ENCODE assay signal across 8 cellular contexts in genomic region chr11:95231881-95232605, GRCh38. TPM values are rescaled to one million over a fixed set of nuclear protein-coding genes. Genes with fewer than 3 reads are reported as not detected.
A peak's percentile ranks its signal among the peaks of the same experiment; 100 is the strongest.
DNase-seq lines count a peak whose midpoint lies in the region; ATAC-seq, FAIRE-seq and TF ChIP-seq lines count a peak whose summit lies in the region.

No MANE protein-coding gene starts in this region.

- peak overlapping the region; percentile 99 for H3K4me2 ChIP-seq in GM12878 (ENCODE audit: control insufficient read depth, insufficient read depth)

- in situ Hi-C loops in GM12878 (cut with MboI): no loop called here

- H3K36me3 ChIP-seq in GM12878 (ENCODE audit: control insufficient read depth in 2 of 2, insufficient read depth in 2 of 2, low read length in 1 of 2): no peaks in the 10 kb centered on the region
- no peaks in the 10 kb centered on the region for H3K36me3 ChIP-seq in iPS-18a (ENCODE audit: control insufficient read depth, low read depth, low read length)
- H3K36me3 ChIP-seq in sigmoid colon: no peaks in the 10 kb centered on the region

- intact Hi-C loops in GM12878 (cut with micrococcal nuclease; ENCODE audit: unreplicated experiment): loop anchor here (1.0 to 5.0 kb wide), 7 partner anchors 17 to 550 kb away; no protein-coding TSS in a partner anchor
- intact Hi-C loops in sigmoid colon (cut with DNase I): loop anchor here (1.0 to 5.0 kb wide), 6 partner anchors 50 to 470 kb away; partner anchors contain the start of gene SRSF8

- H3K9ac ChIP-seq in GM12878 (ENCODE audit: control insufficient read depth, insufficient read depth, low read length) (peak overlapping the region; percentile 29; the same call in 1 of the 2 replicates), iPS-18a (ENCODE audit: low read length) (peak overlapping the region; percentile 66)

- H3K27me3 ChIP-seq in GM12878 (replicated peaks in 1 of 2; ENCODE audit: control insufficient read depth in 2 of 2, insufficient read depth in 2 of 2, low read length in 1 of 2): peaks cover 0 to 27% of the 10 kb centered on the region in 2 experiments; a peak in 2 of 4 replicates
- H3K27me3 ChIP-seq in iPS-18a (ENCODE audit: control insufficient read depth, insufficient read depth, low read length): peaks cover 16% of the 10 kb centered on the region
- peaks cover 0 to 3% (median 0%) of the 10 kb centered on the region in 3 donors for H3K27me3 ChIP-seq in sigmoid colon

- H3K4me3 ChIP-seq in AG09309 (ENCODE audit: control insufficient read depth, low read depth, low read length): peak overlapping the region; percentile 23
- peak overlapping the region; percentile 54 for H3K4me3 ChIP-seq in Jurkat, Clone E6-1 (ENCODE audit: low read length)
- peak overlapping the region; percentile 53 for H3K4me3 ChIP-seq in GM12878
- peak overlapping the region; percentile 65 for H3K4me3 ChIP-seq in iPS-18a (ENCODE audit: low read length)
- peak overlapping the region; percentile 26 to 85 (median 70) for H3K4me3 ChIP-seq in sigmoid colon

- RAD21 ChIA-PET in GM12878 (lab: Charles Lee; ENCODE audit: unreplicated experiment): interaction anchor here (0.6 to 5.4 kb wide), 57 partner anchors 9 to 531 kb away, joined by 3 to 195 read pairs (median 4); partner anchors contain the start of gene SRSF8

- peaks cover 8% of the 10 kb centered on the region for H3K4me1 ChIP-seq in GM12878 (ENCODE audit: control insufficient read depth, insufficient read depth, low read length)
- peaks cover 43% of the 10 kb centered on the region for H3K4me1 ChIP-seq in iPS-18a (ENCODE audit: control insufficient read depth, low read depth, low read length)
- H3K4me1 ChIP-seq in sigmoid colon: peaks cover 0 to 21% (median 13%) of the 10 kb centered on the region in 4 donors

- TSS peak; percentile 97 for BruUV-seq in GM12878 (replicated peaks; lab: Mats Ljungman, UMichigan)

- peak; percentile 18; the same call in 1 of the 2 replicates for TF ChIP-seq RAD21 in GM12878 (IDR thresholded peaks at IDR 0.05; ENCODE audit: insufficient read depth, low read depth, low read length)

- SMC1A ChIA-PET in GM12878 (lab: Charles Lee; ENCODE audit: uncharacterized antibody, unreplicated experiment): interaction anchor here (0.5 to 7.7 kb wide), 61 partner anchors 9 to 613 kb away, joined by 3 to 261 read pairs (median 4); partner anchors contain the start of gene FAM76B

- WGBS in GM12878 (ENCODE audit: insufficient coverage, insufficient replicate concordance, low lambda C conversion rate, missing lambda C conversion rate): under 1% methylated on average over 35 of the region's 35 CpGs
- WGBS in sigmoid colon, 2 donors: 20 to 57% methylated on average over 35 of the region's 35 CpGs

- H3K9me3 ChIP-seq in GM12878 (replicated peaks; ENCODE audit: control insufficient read depth, insufficient read depth, low read length) (no peaks in the 10 kb centered on the region), iPS-18a (ENCODE audit: control insufficient read depth, low read depth, low read length) (no peaks in the 10 kb centered on the region), sigmoid colon (no peaks in the 10 kb centered on the region)

- CTCF ChIA-PET in GM12878 (lab: Yijun Ruan, JAX): interaction anchor here (0.5 to 5.8 kb wide), 42 partner anchors 9 to 560 kb away, joined by 3 to 82 read pairs (median 4); partner anchors contain the start of gene SRSF8

- H3K79me2 ChIP-seq in GM12878 (ENCODE audit: control insufficient read depth, insufficient read depth, low read length): no peaks in the 10 kb centered on the region

- no peak for TF ChIP-seq POLR2A in GM12878 (IDR thresholded peaks at IDR 0.05; ENCODE audit: low read depth, low read length)
- TF ChIP-seq POLR2A in sigmoid colon (IDR thresholded peaks at IDR 0.05): no peak

- H4K20me1 ChIP-seq in GM12878 (ENCODE audit: control insufficient read depth, insufficient read depth): no peaks in the 10 kb centered on the region

- ATAC-seq in GM19372 (IDR thresholded peaks at IDR 0.05; ENCODE audit: low read depth, unreplicated experiment): peak; percentile 24
- peak; percentile 76 for ATAC-seq in GM12878

- H3K27ac ChIP-seq in GM12878 (ENCODE audit: control insufficient read depth, insufficient read depth) (no peak overlapping the region), iPS-18a (ENCODE audit: low read length) (peak overlapping the region; percentile 24), sigmoid colon (peak overlapping the region; percentile 75 to 88 (median 80))

- TF ChIP-seq EP300 in GM12878 (IDR thresholded peaks at IDR 0.05; ENCODE audit: borderline replicate concordance in 1 of 2, control insufficient read depth in 1 of 2, low read depth in 2 of 2, low read length in 2 of 2): peak in 1 of 2 experiments; percentile 3; a peak in 1 of 4 replicates
- no peak for TF ChIP-seq EP300 in sigmoid colon (IDR thresholded peaks at IDR 0.05)

- FAIRE-seq in GM12878 (lab: Jason Lieb, UNC): no peak

- DNase-seq in AG09309 (ENCODE audit: low read depth) (no peak), T-helper 2 cell (peak; percentile 41 to 89 (median 56)), GM12878 (ENCODE audit: low read depth, low spot score) (no peak), sigmoid colon (peak; percentile 86), NCI-H82 treated with DMSO at 0.1 percent for 48 hours (lab: John Stamatoyannopoulos, UW; ENCODE audit: unreplicated experiment) (no peak)
- DNase-seq in Jurkat, Clone E6-1 (ENCODE audit: low read depth, low spot score): no peak

- no peak for TF ChIP-seq CTCF in AG09309 (IDR thresholded peaks at IDR 0.05; ENCODE audit: control insufficient read depth, insufficient read depth, low read depth, low read length, missing control alignments)
- no peak for TF ChIP-seq CTCF in GM12878 (IDR thresholded peaks at IDR 0.05 in 2 of 3, conservative IDR thresholded peaks at IDR 0.05 in 1 of 3; ENCODE audit: control insufficient read depth in 2 of 3, extremely low read depth in 1 of 3, insufficient read depth in 1 of 3, low read depth in 3 of 3, low read length in 3 of 3)
- no peak for TF ChIP-seq CTCF in sigmoid colon (IDR thresholded peaks at IDR 0.05)

- POLR2A ChIA-PET in GM12878 (lab: Charles Lee): interaction anchor here (0.5 to 5.3 kb wide), 35 partner anchors 9 to 1013 kb away, joined by 3 to 160 read pairs (median 5); partner anchors contain the start of genes CEP57 and FAM76B

- peak overlapping the region; percentile 30 for H2AFZ ChIP-seq in GM12878 (ENCODE audit: control insufficient read depth, low read depth, low read length)

TF ChIP-seq in GM12878, 131 proteins besides CTCF, POLR2A, EP300 and RAD21 (continues in another document):
- TF ChIP-seq ELK1 (IDR thresholded peaks at IDR 0.05; ENCODE audit: low read depth, low read length) (no peak), CBX5 (IDR thresholded peaks at IDR 0.05; ENCODE audit: low read depth) (no peak), SMC3 (IDR thresholded peaks at IDR 0.05; ENCODE audit: borderline replicate concordance, low read length) (peak; percentile 16; the same call in 1 of the 2 replicates), CREM (IDR thresholded peaks at IDR 0.05; ENCODE audit: low read depth) (peak; percentile 55; the same call in 1 of the 2 replicates), YY1 (IDR thresholded peaks at IDR 0.05; ENCODE audit: low read depth, low read length) (peak; percentile 55; the same call in 1 of the 2 replicates), LARP7 (IDR thresholded peaks at IDR 0.05) (peak; percentile 35; the same call in 1 of the 2 replicates), KAT2A (conservative IDR thresholded peaks at IDR 0.05; ENCODE audit: control insufficient read depth, low read depth, low read length) (no peak), MTA2 (IDR thresholded peaks at IDR 0.05; ENCODE audit: low read depth) (peak; percentile 31; the same call in 1 of the 2 replicates), CHD1 (IDR thresholded peaks at IDR 0.05; ENCODE audit: low read depth, low read length) (no peak)

RNA-seq across cellular contexts. Expression of gene SESN3, which starts 1.0 kb away (rescaled TPM):
- polyA plus RNA-seq in Jurkat, Clone E6-1 (2012; ENCODE audit: insufficient read depth, insufficient read length): 1.6 TPM
- total RNA-seq in GM12878 (2013; cell fraction: nucleolus; rRNA removed): 21.9 and 24.4 TPM in 2 replicates
- 4.6 and 6.2 TPM in 2 replicates for total RNA-seq in GM12878 (2014; rRNA removed)
- 4.3 and 5.3 TPM in 2 replicates for total RNA-seq in GM12878 (2014; rRNA removed; fragmentation: Illumina TruSeq; extraction: Trizol)
- 6.4 and 6.7 TPM in 2 replicates for total RNA-seq in GM12878 (2021)
- polyA plus RNA-seq in GM12878 (2011; ENCODE audit: low read depth): 0.16 TPM
- 4.3 and 7.0 TPM in 2 replicates for polyA plus RNA-seq in GM12878 (2011; rRNA removed)
- 1.4 and 1.5 TPM in 2 replicates for polyA plus RNA-seq in GM12878 (2011; cell fraction: cytosol; rRNA removed)
- polyA plus RNA-seq in GM12878 (2011; cell fraction: nucleus; rRNA removed): 4.3 and 5.0 TPM in 2 replicates
- polyA plus RNA-seq in GM12878 (2012): 0.19 and 0.34 TPM in 2 replicates
- 3.8 and 4.5 TPM in 2 replicates for polyA plus RNA-seq in GM12878 (2014; fragmentation: Illumina TruSeq; extraction: Trizol)
- 1 to 10 TPM in 1 of 2 experiments, under 1 TPM in 1; 0.68 to 1.5 TPM for polyA plus RNA-seq in GM12878 (2014; fragmentation: Nextera tagmentation; extraction: Ambion mirVana)
- polyA plus RNA-seq in GM12878 (2014; rRNA removed): 1.8 and 2.2 TPM in 2 replicates
- polyA plus RNA-seq in GM12878 (2016; fragmentation: Nextera tagmentation; extraction: Ambion mirVana): under 1 TPM; 0.64 to 0.71 TPM
- 6.3 and 10.2 TPM in 2 replicates for polyA minus RNA-seq in GM12878 (2011; rRNA and poly(A)+ RNA removed)
- polyA minus RNA-seq in GM12878 (2011; cell fraction: cytosol; rRNA and poly(A)+ RNA removed): 1.9 and 4.1 TPM in 2 replicates
- polyA minus RNA-seq in GM12878 (2011; cell fraction: nucleus; rRNA and poly(A)+ RNA removed): 4.7 and 7.5 TPM in 2 replicates
- total RNA-seq in sigmoid colon: 10 to 100 TPM in 3 of 4 donors, 1 to 10 TPM in 1; 8.7 to 20.8 (median 16.6) TPM
- 1 to 10 TPM; 2.1 to 6.4 (median 3.6) TPM for polyA plus RNA-seq in sigmoid colon

Comparison
In these comparisons a context has a peak if more than half of its experiments do, and no peak if none do; other contexts are left out.
1. DNase-seq: peak in T-helper 2 cell (5 of 5) and sigmoid colon (single experiment); none in AG09309 (single experiment), Jurkat, Clone E6-1 (single experiment), GM12878 (single experiment) and NCI-H82 treated with DMSO at 0.1 percent for 48 hours (single experiment).
2. Peak in every context shown above with its lines, with median percentiles within 50 percentile points of each other: H3K4me3 ChIP-seq.